Comparison of ENCODE assay signal across 25 cellular contexts in the genomic region with DNA sequence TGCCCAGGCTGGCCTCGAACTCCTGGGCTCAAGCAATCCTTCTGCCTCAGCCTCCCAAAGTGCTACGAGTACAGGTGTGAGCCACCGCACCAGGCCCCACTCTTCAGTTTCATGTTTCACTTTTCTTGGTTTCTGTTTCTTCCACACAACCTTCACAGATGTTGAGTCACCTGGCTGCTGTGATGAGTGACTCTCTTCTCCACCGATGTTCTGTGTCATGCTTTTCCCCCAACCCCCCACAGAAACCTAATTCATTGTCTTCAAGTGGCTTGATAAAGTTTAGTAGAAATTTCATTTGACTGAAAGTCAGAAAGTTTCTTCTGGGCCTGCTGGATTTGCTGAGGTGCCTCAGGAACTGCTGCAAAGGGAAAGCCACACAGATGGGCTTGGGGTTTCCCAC.
DNase-seq lines count a peak whose midpoint lies in the region; ATAC-seq, FAIRE-seq and TF ChIP-seq lines count a peak whose summit lies in the region.
"Had no signal": no experiment of that assay in that cellular context is flagged by ENCODE, and none has a peak within 500 bp of the region (broad histone marks: within the 10 kb centered on the region; RNA-seq: fewer than 3 reads in every experiment).

No MANE protein-coding gene starts in this region.

- H3F3A ChIP-seq in GM23248 (ENCODE audit: insufficient read depth) = no peaks in the 10 kb centered on the region

- H3K4me1 ChIP-seq in GM23248 (ENCODE audit: insufficient read depth) (no peaks in the 10 kb centered on the region), GM12878 (ENCODE audit: control insufficient read depth, insufficient read depth, low read length) (no peaks in the 10 kb centered on the region), A673 (ENCODE audit: insufficient read depth, low read length, poor library complexity, severe bottlenecking) (no peaks in the 10 kb centered on the region)
- H3K4me1 ChIP-seq: ascending aorta, esophagus muscularis mucosa, gastroesophageal sphincter, right atrium auricular region, upper lobe of left lung had no signal

- no peak overlapping the region for H3K27ac ChIP-seq in GM23248
- no peak overlapping the region for H3K27ac ChIP-seq in GM12878 (ENCODE audit: control insufficient read depth, insufficient read depth)
- H3K27ac ChIP-seq in A673 (ENCODE audit: low read depth, low read length, poor library complexity, severe bottlenecking) = no peak overlapping the region
- H3K27ac ChIP-seq: ascending aorta, esophagus muscularis mucosa, gastroesophageal sphincter, right atrium auricular region, upper lobe of left lung, VCaP had no signal

- no TSS peak for BruUV-seq in GM12878 (replicated peaks; lab: Mats Ljungman, UMichigan)
- no TSS peak for BruUV-seq in A673 (replicated peaks; lab: Mats Ljungman, UMichigan)

- intact Hi-C loops in GM12878 (cut with micrococcal nuclease; ENCODE audit: unreplicated experiment) = no loop called here
- intact Hi-C loops in A673 (cut with micrococcal nuclease; ENCODE audit: unreplicated experiment) = no loop called here

- no peak overlapping the region for H2AFZ ChIP-seq in GM23248
- H2AFZ ChIP-seq in GM12878 (ENCODE audit: control insufficient read depth, low read depth, low read length) = no peak overlapping the region

- H4K20me1 ChIP-seq in GM23248 (ENCODE audit: insufficient read depth) (no peaks in the 10 kb centered on the region), GM12878 (ENCODE audit: control insufficient read depth, insufficient read depth) (no peaks in the 10 kb centered on the region)

- peak; percentile 37 for ATAC-seq in GM19043 (IDR thresholded peaks at IDR 0.05; ENCODE audit: low read depth, unreplicated experiment)
- ATAC-seq in HG03565 (IDR thresholded peaks at IDR 0.05; ENCODE audit: unreplicated experiment) = peak; percentile 49
- peak; percentile 59 for ATAC-seq in GM12878
- ATAC-seq in HG03108 (IDR thresholded peaks at IDR 0.05; ENCODE audit: unreplicated experiment) = no peak
- ATAC-seq: gastroesophageal sphincter had no signal

- TF ChIP-seq POLR2A in GM12878 (IDR thresholded peaks at IDR 0.05; ENCODE audit: low read depth, low read length) = no peak

- H3K9me3 ChIP-seq in GM23248 (ENCODE audit: low read depth) (no peaks in the 10 kb centered on the region), GM12878 (replicated peaks; ENCODE audit: control insufficient read depth, insufficient read depth, low read length) (no peaks in the 10 kb centered on the region), A673 (ENCODE audit: low read depth, low read length, poor library complexity, severe bottlenecking) (no peaks in the 10 kb centered on the region)
- H3K9me3 ChIP-seq: upper lobe of left lung had no signal

- no peak for FAIRE-seq in GM12878 (lab: Jason Lieb, UNC)
- FAIRE-seq: kidney had no signal

- TF ChIP-seq CTCF in GM12878 (IDR thresholded peaks at IDR 0.05 in 2 of 3, conservative IDR thresholded peaks at IDR 0.05 in 1 of 3; ENCODE audit: control insufficient read depth in 2 of 3, extremely low read depth in 1 of 3, insufficient read depth in 1 of 3, low read depth in 3 of 3, low read length in 3 of 3) = no peak
- TF ChIP-seq CTCF in A673 (conservative IDR thresholded peaks at IDR 0.05; ENCODE audit: low read depth, low read length) = no peak

- no peak for TF ChIP-seq EP300 in GM12878 (IDR thresholded peaks at IDR 0.05; ENCODE audit: borderline replicate concordance in 1 of 2, control insufficient read depth in 1 of 2, low read depth in 2 of 2, low read length in 2 of 2)

- no peak overlapping the region for H3K9ac ChIP-seq in GM23248
- no peak overlapping the region for H3K9ac ChIP-seq in GM12878 (ENCODE audit: control insufficient read depth, insufficient read depth, low read length)

- POLR2A ChIA-PET in GM12878 (lab: Charles Lee) (no interaction called here), A673 (lab: Charles Lee; ENCODE audit: low non-redundant PET) (no interaction called here)

- TF ChIP-seq RAD21 in GM12878 (IDR thresholded peaks at IDR 0.05; ENCODE audit: insufficient read depth, low read depth, low read length) = no peak

- H3K9me2 ChIP-seq in GM23248 (ENCODE audit: insufficient read depth) = no peaks in the 10 kb centered on the region

- peak; percentile 10 for DNase-seq in GM23248
- DNase-seq in GM12878 (ENCODE audit: low read depth, low spot score) = peak; percentile 9
- DNase-seq in NCI-H146 (lab: John Stamatoyannopoulos, UW) = no peak
- no peak for DNase-seq in A673 (ENCODE audit: low spot score)
- DNase-seq: activated CD4-positive, alpha-beta T cell treated with anti-CD3 and anti-CD28 coated beads, Interleukin-2, amount 50 U/mL, for 48 hours; activated naive CD4-positive, alpha-beta T cell treated with Interleukin-2 at 50 U/mL for 16 hours; activated T-cell treated with anti-CD3 and anti-CD28 coated beads, Interleukin-2, amount 50 U/mL, for 1 hour; CD8-positive, alpha-beta memory T cell; DMS53; HFFc6; kidney; NCI-H1105 treated with DMSO at 0.1 percent for 48 hours; NCI-H2107; NCI-H510A treated with DMSO at 0.1 percent for 48 hours; stimulated activated CD4-positive, alpha-beta T cell treated with anti-CD3 and anti-CD28 coated beads, Interleukin-12 subunit alpha, Interleukin-12 subunit beta, amount 100 ng/mL, for 4 hours; stimulated activated CD8-positive, alpha-beta memory T cell treated with anti-CD3 and anti-CD28 coated beads, Interleukin-4, amount 100 ng/mL, for 48 hours; upper lobe of left lung had no signal

- H3K79me2 ChIP-seq in GM23248 (ENCODE audit: insufficient read depth) (no peaks in the 10 kb centered on the region), GM12878 (ENCODE audit: control insufficient read depth, insufficient read depth, low read length) (no peaks in the 10 kb centered on the region)

- no peaks in the 10 kb centered on the region for H3K36me3 ChIP-seq in GM23248 (ENCODE audit: low read depth)
- H3K36me3 ChIP-seq in GM12878 (ENCODE audit: control insufficient read depth in 2 of 2, insufficient read depth in 2 of 2, low read length in 1 of 2) = no peaks in the 10 kb centered on the region
- H3K36me3 ChIP-seq in A673 (ENCODE audit: insufficient read depth, low read length, poor library complexity, severe bottlenecking) = no peaks in the 10 kb centered on the region
- H3K36me3 ChIP-seq: ascending aorta, esophagus muscularis mucosa, gastroesophageal sphincter, right atrium auricular region, upper lobe of left lung had no signal

- H3K27me3 ChIP-seq in GM23248 (replicated peaks; ENCODE audit: insufficient read depth) (no peaks in the 10 kb centered on the region), GM12878 (replicated peaks in 1 of 2; ENCODE audit: control insufficient read depth in 2 of 2, insufficient read depth in 2 of 2, low read length in 1 of 2) (no peaks in the 10 kb centered on the region), A673 (replicated peaks; ENCODE audit: insufficient read depth, low read depth, low read length, poor library complexity) (no peaks in the 10 kb centered on the region)
- H3K27me3 ChIP-seq: ascending aorta, esophagus muscularis mucosa, gastroesophageal sphincter, right atrium auricular region, upper lobe of left lung had no signal

- SMC1A ChIA-PET in GM12878 (lab: Charles Lee; ENCODE audit: uncharacterized antibody, unreplicated experiment) = interaction anchor here (0.7 to 1.1 kb wide), 2 partner anchors 9 to 384 kb away, joined by 3 to 4 read pairs; no protein-coding TSS in a partner anchor

- 74 to 75% methylated on average over 4 of the region's 4 CpGs for WGBS in GM23248 (ENCODE audit: low coverage in 1 of 2, low lambda C conversion rate in 2 of 2, missing lambda C conversion rate in 2 of 2), 2 experiments
- 13% methylated on average over 4 of the region's 4 CpGs for WGBS in GM12878 (ENCODE audit: insufficient coverage, insufficient replicate concordance, low lambda C conversion rate, missing lambda C conversion rate)

- H3K4me2 ChIP-seq in GM23248 (ENCODE audit: unreplicated experiment) = no peak overlapping the region
- no peak overlapping the region for H3K4me2 ChIP-seq in GM12878 (ENCODE audit: control insufficient read depth, insufficient read depth)

- in situ Hi-C loops in GM23248 (cut with MboI) = no loop called here
- in situ Hi-C loops in GM12878 (cut with MboI) = no loop called here

- RAD21 ChIA-PET in GM12878 (lab: Charles Lee; ENCODE audit: unreplicated experiment) = no interaction called here

- CTCF ChIA-PET in GM12878 (lab: Yijun Ruan, JAX) (no interaction called here), A673 (lab: Charles Lee) (no interaction called here)

- H3K4me3 ChIP-seq in GM23248 (no peak overlapping the region), GM12878 (no peak overlapping the region), A673 (ENCODE audit: low read depth, low read length, poor library complexity, severe bottlenecking) (no peak overlapping the region)
- H3K4me3 ChIP-seq: ascending aorta, esophagus muscularis mucosa, gastroesophageal sphincter, right atrium auricular region, upper lobe of left lung had no signal

TF ChIP-seq in GM12878, 131 proteins besides CTCF, POLR2A, EP300 and RAD21 (continues in another document):
- TF ChIP-seq TCF12 (IDR thresholded peaks at IDR 0.05; ENCODE audit: low read depth, low read length) (peak; percentile 35; the same call in 1 of the 2 replicates), RB1 (IDR thresholded peaks at IDR 0.05; ENCODE audit: borderline replicate concordance) (no peak)
- TF ChIP-seq, protein P1, sequence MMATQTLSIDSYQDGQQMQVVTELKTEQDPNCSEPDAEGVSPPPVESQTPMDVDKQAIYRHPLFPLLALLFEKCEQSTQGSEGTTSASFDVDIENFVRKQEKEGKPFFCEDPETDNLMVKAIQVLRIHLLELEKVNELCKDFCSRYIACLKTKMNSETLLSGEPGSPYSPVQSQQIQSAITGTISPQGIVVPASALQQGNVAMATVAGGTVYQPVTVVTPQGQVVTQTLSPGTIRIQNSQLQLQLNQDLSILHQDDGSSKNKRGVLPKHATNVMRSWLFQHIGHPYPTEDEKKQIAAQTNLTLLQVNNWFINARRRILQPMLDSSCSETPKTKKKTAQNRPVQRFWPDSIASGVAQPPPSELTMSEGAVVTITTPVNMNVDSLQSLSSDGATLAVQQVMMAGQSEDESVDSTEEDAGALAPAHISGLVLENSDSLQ (IDR thresholded peaks at IDR 0.05) = peak; percentile 35; the same call in 1 of the 2 replicates

Comparison
In these comparisons a context has a peak if more than half of its experiments do, and no peak if none do; other contexts are left out.
1. DNase-seq: peak in GM23248 (single experiment) and GM12878 (single experiment); none in NCI-H146 (single experiment) and A673 (single experiment).